Comparison of ENCODE assay signal across 14 cellular contexts in the genomic region with DNA sequence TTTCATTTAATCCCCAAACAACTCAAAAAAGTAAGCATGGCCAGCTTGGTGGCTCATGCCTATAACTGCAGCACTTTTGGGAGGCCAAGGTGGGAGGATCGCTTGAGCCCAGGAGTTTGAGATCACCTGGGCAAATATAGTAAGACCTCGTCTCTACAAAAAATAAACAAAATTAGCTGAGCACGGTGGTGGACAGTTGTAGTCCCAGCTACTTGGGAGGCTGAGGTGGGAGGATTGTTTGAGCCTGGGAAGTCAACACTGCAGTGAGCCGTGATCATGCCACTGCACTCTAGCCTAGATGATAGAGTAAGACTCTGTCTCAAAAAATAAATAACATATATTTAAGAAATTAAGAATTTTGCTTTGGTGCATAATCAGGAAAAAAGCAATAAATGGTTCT. TPM values are rescaled to one million over a fixed set of nuclear protein-coding genes. Genes with fewer than 3 reads are reported as not detected.
DNase-seq lines count a peak whose midpoint lies in the region; ATAC-seq lines count a peak whose summit lies in the region.
"Had no signal": no experiment of that assay in that cellular context is flagged by ENCODE, and none has a peak within 500 bp of the region (broad histone marks: within the 10 kb centered on the region; RNA-seq: fewer than 3 reads in every experiment).

No MANE protein-coding gene starts in this region.

- intact Hi-C loops in activated CD4-positive, alpha-beta T cell treated with anti-CD3 and anti-CD28 coated beads, Interleukin-2, amount 10 ng/mL, durations not matched to agents 24 days and 14 days (cut with micrococcal nuclease): loop anchor here (1.0 kb wide), 2 partner anchors 22 to 823 kb away; no protein-coding TSS in a partner anchor

- H3K9me3 Mint-ChIP-seq in activated CD4-positive, alpha-beta T cell treated with anti-CD3 and anti-CD28 coated beads, Interleukin-2, amount 10 ng/mL, durations not matched to agents 24 days and 14 days: no peaks in the 10 kb centered on the region
- no peaks in the 10 kb centered on the region for H3K9me3 Mint-ChIP-seq in activated naive CD8-positive, alpha-beta T cell treated with anti-CD3 and anti-CD28 coated beads for 36 hours
- no peaks in the 10 kb centered on the region for H3K9me3 Mint-ChIP-seq in stimulated activated effector memory CD8-positive, alpha-beta T cell treated with anti-CD3 and anti-CD28 coated beads, Interleukin-12 subunit alpha, Interleukin-12 subunit beta, amount 100 ng/mL, for 72 hours
- H3K9me3 Mint-ChIP-seq: activated naive CD8-positive, alpha-beta T cell treated with anti-CD3 and anti-CD28 coated beads, Interleukin-2, amount 10 ng/mL, durations not matched to agents 7 days and 5 days; HFFc6; nephron had no signal

- no peak for ATAC-seq in stimulated activated effector memory CD8-positive, alpha-beta T cell treated with anti-CD3 and anti-CD28 coated beads, Interleukin-12 subunit alpha, Interleukin-12 subunit beta, amount 100 ng/mL, for 72 hours

- no peak overlapping the region for H3K27ac Mint-ChIP-seq in activated CD4-positive, alpha-beta T cell treated with anti-CD3 and anti-CD28 coated beads, Interleukin-2, amount 10 ng/mL, durations not matched to agents 24 days and 14 days
- H3K27ac Mint-ChIP-seq in activated naive CD8-positive, alpha-beta T cell treated with anti-CD3 and anti-CD28 coated beads for 36 hours: peak overlapping the region; percentile 54
- H3K27ac Mint-ChIP-seq in stimulated activated effector memory CD8-positive, alpha-beta T cell treated with anti-CD3 and anti-CD28 coated beads, Interleukin-12 subunit alpha, Interleukin-12 subunit beta, amount 100 ng/mL, for 72 hours: peak overlapping the region; percentile 56
- H3K27ac Mint-ChIP-seq: HFFc6 had no signal

- H3K4me1 Mint-ChIP-seq in activated CD4-positive, alpha-beta T cell treated with anti-CD3 and anti-CD28 coated beads, Interleukin-2, amount 10 ng/mL, durations not matched to agents 24 days and 14 days: peaks cover 31% of the 10 kb centered on the region
- peaks cover 34% of the 10 kb centered on the region for H3K4me1 Mint-ChIP-seq in activated naive CD8-positive, alpha-beta T cell treated with anti-CD3 and anti-CD28 coated beads for 36 hours
- peaks cover 31% of the 10 kb centered on the region for H3K4me1 Mint-ChIP-seq in stimulated activated effector memory CD8-positive, alpha-beta T cell treated with anti-CD3 and anti-CD28 coated beads, Interleukin-12 subunit alpha, Interleukin-12 subunit beta, amount 100 ng/mL, for 72 hours

- peak overlapping the region; percentile 76 for H3K4me3 Mint-ChIP-seq in activated CD4-positive, alpha-beta T cell treated with anti-CD3 and anti-CD28 coated beads, Interleukin-2, amount 10 ng/mL, durations not matched to agents 24 days and 14 days
- no peak overlapping the region for H3K4me3 Mint-ChIP-seq in activated naive CD8-positive, alpha-beta T cell treated with anti-CD3 and anti-CD28 coated beads for 36 hours
- peak overlapping the region; percentile 51 for H3K4me3 Mint-ChIP-seq in stimulated activated effector memory CD8-positive, alpha-beta T cell treated with anti-CD3 and anti-CD28 coated beads, Interleukin-12 subunit alpha, Interleukin-12 subunit beta, amount 100 ng/mL, for 72 hours
- H3K4me3 Mint-ChIP-seq: HFFc6, nephron had no signal

- H3K27me3 Mint-ChIP-seq in activated CD4-positive, alpha-beta T cell treated with anti-CD3 and anti-CD28 coated beads, Interleukin-2, amount 10 ng/mL, durations not matched to agents 24 days and 14 days: no peaks in the 10 kb centered on the region
- H3K27me3 Mint-ChIP-seq in activated naive CD8-positive, alpha-beta T cell treated with anti-CD3 and anti-CD28 coated beads for 36 hours: no peaks in the 10 kb centered on the region

- H3K36me3 Mint-ChIP-seq in activated CD4-positive, alpha-beta T cell treated with anti-CD3 and anti-CD28 coated beads, Interleukin-2, amount 10 ng/mL, durations not matched to agents 24 days and 14 days (ENCODE audit: low read depth): no peaks in the 10 kb centered on the region
- H3K36me3 Mint-ChIP-seq in activated naive CD8-positive, alpha-beta T cell treated with anti-CD3 and anti-CD28 coated beads for 36 hours: no peaks in the 10 kb centered on the region
- peaks cover 6% of the 10 kb centered on the region for H3K36me3 Mint-ChIP-seq in stimulated activated effector memory CD8-positive, alpha-beta T cell treated with anti-CD3 and anti-CD28 coated beads, Interleukin-12 subunit alpha, Interleukin-12 subunit beta, amount 100 ng/mL, for 72 hours
- H3K36me3 Mint-ChIP-seq: activated naive CD8-positive, alpha-beta T cell treated with anti-CD3 and anti-CD28 coated beads, Interleukin-2, amount 10 ng/mL, durations not matched to agents 7 days and 5 days had no signal

- no peak for DNase-seq in activated CD4-positive, alpha-beta T cell treated with anti-CD3 and anti-CD28 coated beads, Interleukin-2, amount 10 ng/mL, durations not matched to agents 24 days and 14 days
- DNase-seq in activated CD4-positive, alpha-beta T cell treated with anti-CD3 and anti-CD28 coated beads, Interleukin-2, amount 50 U/mL, for 48 hours: no peak
- no peak for DNase-seq in activated naive CD8-positive, alpha-beta T cell treated with anti-CD3 and anti-CD28 coated beads for 36 hours
- DNase-seq in stimulated activated effector memory CD8-positive, alpha-beta T cell treated with anti-CD3 and anti-CD28 coated beads, Interleukin-12 subunit alpha, Interleukin-12 subunit beta, amount 100 ng/mL, for 72 hours (ENCODE audit: low spot score in 2 of 2): no peak
- DNase-seq in inferior parietal cortex (ENCODE audit: extremely low spot score) (no peak), DMS114 treated with DMSO at 0.1 percent for 48 hours (lab: John Stamatoyannopoulos, UW; ENCODE audit: unreplicated experiment) (no peak)
- DNase-seq: 8988T, HFFc6, MG63, NCI-H1694 treated with DMSO at 0.1 percent for 48 hours, NCI-H446, SHP77 had no signal

RNA-seq across cellular contexts. Expression of a gene that starts 6.1 kb away (rescaled TPM):
- total RNA-seq in activated CD4-positive, alpha-beta T cell treated with anti-CD3 and anti-CD28 coated beads, Interleukin-2, amount 10 ng/mL, durations not matched to agents 24 days and 14 days: 193 and 199 TPM in 2 replicates
- total RNA-seq in activated naive CD8-positive, alpha-beta T cell treated with anti-CD3 and anti-CD28 coated beads for 36 hours: 100 to 1,000 TPM; 181 to 203 TPM

RNA-seq across cellular contexts. Expression of a gene that starts 22.8 kb away (rescaled TPM):
- total RNA-seq in activated CD4-positive, alpha-beta T cell treated with anti-CD3 and anti-CD28 coated beads, Interleukin-2, amount 10 ng/mL, durations not matched to agents 24 days and 14 days: 682 and 710 TPM in 2 replicates
- 100 to 1,000 TPM; 746 to 755 TPM for total RNA-seq in activated naive CD8-positive, alpha-beta T cell treated with anti-CD3 and anti-CD28 coated beads for 36 hours

RNA-seq across cellular contexts. Expression of a gene that starts 39.3 kb away (rescaled TPM):
- total RNA-seq in activated CD4-positive, alpha-beta T cell treated with anti-CD3 and anti-CD28 coated beads, Interleukin-2, amount 10 ng/mL, durations not matched to agents 24 days and 14 days: 263 and 295 TPM in 2 replicates
- total RNA-seq in activated naive CD8-positive, alpha-beta T cell treated with anti-CD3 and anti-CD28 coated beads for 36 hours: 100 to 1,000 TPM; 274 to 278 TPM

RNA-seq across cellular contexts. Expression of a gene that starts 44.4 kb away (rescaled TPM):
- 9.2 and 9.9 TPM in 2 replicates for total RNA-seq in activated CD4-positive, alpha-beta T cell treated with anti-CD3 and anti-CD28 coated beads, Interleukin-2, amount 10 ng/mL, durations not matched to agents 24 days and 14 days
- 10 to 100 TPM; 10.3 to 10.5 TPM for total RNA-seq in activated naive CD8-positive, alpha-beta T cell treated with anti-CD3 and anti-CD28 coated beads for 36 hours

RNA-seq across cellular contexts. Expression of a gene that starts 44.7 kb away (rescaled TPM):
- 2.5 TPM in 2 replicates for total RNA-seq in activated CD4-positive, alpha-beta T cell treated with anti-CD3 and anti-CD28 coated beads, Interleukin-2, amount 10 ng/mL, durations not matched to agents 24 days and 14 days
- 1 to 10 TPM; 5.2 to 5.5 TPM for total RNA-seq in activated naive CD8-positive, alpha-beta T cell treated with anti-CD3 and anti-CD28 coated beads for 36 hours
